In genomic region chr16:71883849-71884638, GRCh38 we compare ENCODE assay signal across 8 cellular contexts. TPM values are rescaled to one million over a fixed set of nuclear protein-coding genes. Genes with fewer than 3 reads are reported as not detected.
DNase-seq lines count a peak whose midpoint lies in the region; ATAC-seq and TF ChIP-seq lines count a peak whose summit lies in the region.

Gene ZNF821 (minus strand): TSS chr16:71884182. CDS start chr16:71879946, 4,236 bp downstream.

- peak; percentile 74 to 81 (median 78) for DNase-seq in CD8-positive, alpha-beta memory T cell
- DNase-seq in HT1080 (ENCODE audit: low read depth) (peak; percentile 71), OCI-M1 (lab: John Stamatoyannopoulos, UW) (peak; percentile 84), esophagus squamous epithelium (lab: John Stamatoyannopoulos, UW) (no peak), myocyte (ENCODE audit: low read depth) (peak; percentile 78)
- peak; percentile 82 to 85 for DNase-seq in activated T-cell treated with anti-CD3 and anti-CD28 coated beads, Interleukin-2, amount 50 U/mL, for 72 hours
- peak; percentile 65 for DNase-seq in stimulated activated naive B cell treated with anti-CD40 and anti-IgM and Interleukin-4, amounts not matched to agents 10 μg/mL and 1 μg/mL and 100 μg/mL, for 72 hours

- CTCF ChIA-PET in CD8-positive, alpha-beta memory T cell (lab: Charles Lee): interaction anchor here (1.0 to 5.1 kb wide), 10 partner anchors 8 to 97 kb away, joined by 3 to 123 read pairs (median 18); partner anchors contain the start of genes AP1G1 and IST1

- no peaks in the 10 kb centered on the region for H3K9me3 ChIP-seq in CD8-positive, alpha-beta memory T cell (ENCODE audit: low read length)
- no peaks in the 10 kb centered on the region for H3K9me3 ChIP-seq in esophagus squamous epithelium

- peak in 3 of 6 experiments; percentile 22 to 39 (median 25) for TF ChIP-seq CTCF in esophagus squamous epithelium (IDR thresholded peaks at IDR 0.05)

- peaks cover 0 to 2% (median 0%) of the 10 kb centered on the region in 5 donors for H3K9me3 Mint-ChIP-seq in CD8-positive, alpha-beta memory T cell
- H3K9me3 Mint-ChIP-seq in activated T-cell treated with anti-CD3 and anti-CD28 coated beads, Interleukin-2, amount 50 U/mL, for 72 hours: no peaks in the 10 kb centered on the region
- H3K9me3 Mint-ChIP-seq in stimulated activated naive B cell treated with anti-CD40 and anti-IgM and Interleukin-4, amounts not matched to agents 10 μg/mL and 1 μg/mL and 100 μg/mL, for 72 hours: no peaks in the 10 kb centered on the region

- peak in 1 of 4 donors; percentile 25 for TF ChIP-seq POLR2A in esophagus squamous epithelium (IDR thresholded peaks at IDR 0.05)

- H3K36me3 Mint-ChIP-seq in CD8-positive, alpha-beta memory T cell: peaks cover 0 to 21% (median 3%) of the 10 kb centered on the region in 3 donors
- H3K36me3 Mint-ChIP-seq in activated T-cell treated with anti-CD3 and anti-CD28 coated beads, Interleukin-2, amount 50 U/mL, for 72 hours (ENCODE audit: insufficient read depth in 2 of 2): peaks cover 4 to 16% of the 10 kb centered on the region in 2 donors
- peaks cover 4 to 7% of the 10 kb centered on the region in 2 donors for H3K36me3 Mint-ChIP-seq in stimulated activated naive B cell treated with anti-CD40 and anti-IgM and Interleukin-4, amounts not matched to agents 10 μg/mL and 1 μg/mL and 100 μg/mL, for 72 hours

- no peaks in the 10 kb centered on the region for H3K27me3 ChIP-seq in CD8-positive, alpha-beta memory T cell (ENCODE audit: insufficient read depth, low read length, poor library complexity, severe bottlenecking)
- no peaks in the 10 kb centered on the region for H3K27me3 ChIP-seq in esophagus squamous epithelium

- H3K36me3 ChIP-seq in CD8-positive, alpha-beta memory T cell (ENCODE audit: insufficient read depth, low read length): peaks cover 5% of the 10 kb centered on the region
- H3K36me3 ChIP-seq in esophagus squamous epithelium: peaks cover 0 to 22% (median 0%) of the 10 kb centered on the region in 3 donors

- peak; percentile 56 for ATAC-seq in GM19455 (IDR thresholded peaks at IDR 0.05; ENCODE audit: unreplicated experiment)
- peak; percentile 73 to 80 for ATAC-seq in activated T-cell treated with anti-CD3 and anti-CD28 coated beads, Interleukin-2, amount 50 U/mL, for 72 hours (replicated peaks in 1 of 2)
- ATAC-seq in stimulated activated naive B cell treated with anti-CD40 and anti-IgM and Interleukin-4, amounts not matched to agents 10 μg/mL and 1 μg/mL and 100 μg/mL, for 72 hours (replicated peaks): peak; percentile 60 to 71

- WGBS in esophagus squamous epithelium, 2 donors: 0% methylated on average over 12 to 28 of the region's 85 CpGs

- H3K4me1 ChIP-seq in CD8-positive, alpha-beta memory T cell (ENCODE audit: insufficient read depth, low read length): peaks cover 37% of the 10 kb centered on the region
- peaks cover 0 to 40% (median 5%) of the 10 kb centered on the region in 3 donors for H3K4me1 ChIP-seq in esophagus squamous epithelium

- H3K4me3 Mint-ChIP-seq in CD8-positive, alpha-beta memory T cell: peak within 1 kb of the TSS; percentile 92 to 99 (median 96)
- H3K4me3 Mint-ChIP-seq in activated T-cell treated with anti-CD3 and anti-CD28 coated beads, Interleukin-2, amount 50 U/mL, for 72 hours: peak within 1 kb of the TSS; percentile 94 to 99
- peak within 1 kb of the TSS; percentile 99 to 100 for H3K4me3 Mint-ChIP-seq in stimulated activated naive B cell treated with anti-CD40 and anti-IgM and Interleukin-4, amounts not matched to agents 10 μg/mL and 1 μg/mL and 100 μg/mL, for 72 hours

- peaks cover 0 to 4% of the 10 kb centered on the region in 2 donors for H3K27me3 Mint-ChIP-seq in CD8-positive, alpha-beta memory T cell
- H3K27me3 Mint-ChIP-seq in activated T-cell treated with anti-CD3 and anti-CD28 coated beads, Interleukin-2, amount 50 U/mL, for 72 hours (ENCODE audit: low read depth): peaks cover 12% of the 10 kb centered on the region
- no peaks in the 10 kb centered on the region for H3K27me3 Mint-ChIP-seq in stimulated activated naive B cell treated with anti-CD40 and anti-IgM and Interleukin-4, amounts not matched to agents 10 μg/mL and 1 μg/mL and 100 μg/mL, for 72 hours

- H3K27ac Mint-ChIP-seq in CD8-positive, alpha-beta memory T cell: peak within 1 kb of the TSS; percentile 94 to 98 (median 96)
- peak within 1 kb of the TSS; percentile 95 for H3K27ac Mint-ChIP-seq in activated T-cell treated with anti-CD3 and anti-CD28 coated beads, Interleukin-2, amount 50 U/mL, for 72 hours
- peak within 1 kb of the TSS; percentile 99 for H3K27ac Mint-ChIP-seq in stimulated activated naive B cell treated with anti-CD40 and anti-IgM and Interleukin-4, amounts not matched to agents 10 μg/mL and 1 μg/mL and 100 μg/mL, for 72 hours

- peaks cover 49 to 57% (median 54%) of the 10 kb centered on the region in 3 donors for H3K4me1 Mint-ChIP-seq in CD8-positive, alpha-beta memory T cell
- H3K4me1 Mint-ChIP-seq in activated T-cell treated with anti-CD3 and anti-CD28 coated beads, Interleukin-2, amount 50 U/mL, for 72 hours (ENCODE audit: low read depth): peaks cover 50% of the 10 kb centered on the region
- H3K4me1 Mint-ChIP-seq in stimulated activated naive B cell treated with anti-CD40 and anti-IgM and Interleukin-4, amounts not matched to agents 10 μg/mL and 1 μg/mL and 100 μg/mL, for 72 hours: peaks cover 30 to 52% of the 10 kb centered on the region in 2 donors

- intact Hi-C loops in esophagus squamous epithelium (cut with DNase I): loop anchor here (10.0 kb wide), 1 partner anchor 69 kb away; no protein-coding TSS in a partner anchor

- H3K4me3 ChIP-seq in CD8-positive, alpha-beta memory T cell (ENCODE audit: low read length): peak within 1 kb of the TSS; percentile 77
- peak within 1 kb of the TSS; percentile 90 to 99 (median 97) for H3K4me3 ChIP-seq in esophagus squamous epithelium

- POLR2A ChIA-PET in CD8-positive, alpha-beta memory T cell (lab: Charles Lee): interaction anchor here (0.7 to 6.4 kb wide), 6 partner anchors 11 to 76 kb away, joined by 4 to 73 read pairs (median 14); partner anchors contain the start of genes AP1G1 and IST1

- H3K27ac ChIP-seq in CD8-positive, alpha-beta memory T cell (ENCODE audit: low read depth, low read length): peak within 1 kb of the TSS; percentile 68
- peak within 1 kb of the TSS; percentile 89 to 93 (median 92) for H3K27ac ChIP-seq in esophagus squamous epithelium

RNA-seq across cellular contexts. Expression of gene ZNF821, which starts in this region (rescaled TPM):
- total RNA-seq in CD8-positive, alpha-beta memory T cell: 1 to 10 TPM; 3.3 to 5.3 TPM
- 12.6 TPM for polyA plus RNA-seq in CD8-positive, alpha-beta memory T cell
- 5.6 and 5.8 TPM in 2 replicates for total RNA-seq in HT1080 (2014; rRNA removed; shearing (Covaris generic))
- 3.0 and 3.9 TPM in 2 replicates for polyA plus RNA-seq in HT1080 (2015; cell fraction: cytosol; rRNA removed)
- polyA plus RNA-seq in HT1080 (2015; cell fraction: nucleus; rRNA removed): 3.6 and 7.5 TPM in 2 replicates
- total RNA-seq in activated T-cell treated with anti-CD3 and anti-CD28 coated beads, Interleukin-2, amount 50 U/mL, for 72 hours: 10 to 100 TPM; 12.7 to 15.4 TPM
- total RNA-seq in esophagus squamous epithelium: 1 to 10 TPM; 2.5 to 8.2 (median 4.0) TPM
- total RNA-seq in myocyte: 5.3 and 7.1 TPM in 2 replicates
- 9.2 TPM for polyA plus RNA-seq in myocyte (2012)
